In genomic region chr19:46608581-46609345, GRCh38 we compare ENCODE assay signal across 12 cellular contexts. TPM values are rescaled to one million over a fixed set of nuclear protein-coding genes. Genes with fewer than 3 reads are reported as not detected.
DNase-seq lines count a peak whose midpoint lies in the region; ATAC-seq and TF ChIP-seq lines count a peak whose summit lies in the region.
"Had no signal": no experiment of that assay in that cellular context is flagged by ENCODE, and none has a peak within 500 bp of the region (broad histone marks: within the 10 kb centered on the region; RNA-seq: fewer than 3 reads in every experiment).

No MANE protein-coding gene starts in this region.

- peak; percentile 6 for DNase-seq in GM10248 (ENCODE audit: extremely low spot score)
- DNase-seq in T-helper 17 cell, result no peak
- DNase-seq in islet precursor cell, result peak; percentile 40
- no peak for DNase-seq in GM03348 (ENCODE audit: low spot score)
- no peak for DNase-seq in GDM1 (lab: John Stamatoyannopoulos, UW)
- DNase-seq: GOT3, NCI-H1092 treated with DMSO at 0.1 percent for 48 hours, PC-9 had no signal

- peak overlapping the region; percentile 87 for H3K27ac Mint-ChIP-seq in T-helper 17 cell
- H3K27ac Mint-ChIP-seq: CD8-positive, alpha-beta T cell had no signal

- no peak for TF ChIP-seq CTCF in GM10248 (IDR thresholded peaks at IDR 0.05; ENCODE audit: control extremely low read depth, extremely low read depth, low read depth, missing control alignments)

- H3K9me3 ChIP-seq in T-helper 17 cell (ENCODE audit: control insufficient read depth, low read length, poor library complexity, severe bottlenecking), result no peaks in the 10 kb centered on the region

- H3K4me1 Mint-ChIP-seq in T-helper 17 cell, result peaks cover 39% of the 10 kb centered on the region

- H3K4me3 Mint-ChIP-seq in T-helper 17 cell, result no peak overlapping the region
- H3K4me3 Mint-ChIP-seq: CD8-positive, alpha-beta T cell had no signal

- CTCF ChIA-PET in GM10248 (lab: Yijun Ruan, JAX), result interaction anchor here (1.6 to 18.5 kb wide), 2 partner anchors 24 to 53 kb away, joined by 3 to 287 read pairs; partner anchors contain the start of gene DACT3

- peaks cover 11% of the 10 kb centered on the region for H3K36me3 Mint-ChIP-seq in T-helper 17 cell (ENCODE audit: low read depth)

- no peaks in the 10 kb centered on the region for H3K27me3 Mint-ChIP-seq in T-helper 17 cell

- POLR2A ChIA-PET in GM10248 (lab: Yijun Ruan, JAX), result interaction anchor here (0.6 kb wide), 1 partner anchor 95 kb away, joined by 3 read pairs; no protein-coding TSS in a partner anchor

- no peak for ATAC-seq in T-helper 17 cell
- ATAC-seq in HG02610 (IDR thresholded peaks at IDR 0.05; ENCODE audit: unreplicated experiment), result no peak
- ATAC-seq: CD8-positive, alpha-beta T cell; esophagus mucosa had no signal

RNA-seq across cellular contexts. Expression of gene CALM3, which starts 7.6 kb away (rescaled TPM):
- 100 to 1,000 TPM; 160 to 236 TPM for total RNA-seq in T-helper 17 cell

RNA-seq across cellular contexts. Expression of gene PTGIR, which starts 16.1 kb away (rescaled TPM):
- 10 to 100 TPM in 1 of 2 donors, under 1 TPM in 1; 0.70 to 12.5 TPM for total RNA-seq in T-helper 17 cell

RNA-seq across cellular contexts. Expression of gene GNG8, which starts 27.2 kb away (rescaled TPM):
- not detected for total RNA-seq in T-helper 17 cell
- total RNA-seq: CD8-positive, alpha-beta T cell; esophagus mucosa; mononuclear cell; PC-9 had no signal

RNA-seq across cellular contexts. Expression of gene DACT3, which starts 52.2 kb away (rescaled TPM):
- not detected for total RNA-seq in T-helper 17 cell
- total RNA-seq: CD8-positive, alpha-beta T cell had no signal

Comparison
In these comparisons a context has a peak if more than half of its experiments do, and no peak if none do; other contexts are left out.
1. DNase-seq: peak in GM10248 (single experiment) and islet precursor cell (single experiment); none in T-helper 17 cell (0 of 3), GM03348 (single experiment) and GDM1 (single experiment).